In the genomic region with DNA sequence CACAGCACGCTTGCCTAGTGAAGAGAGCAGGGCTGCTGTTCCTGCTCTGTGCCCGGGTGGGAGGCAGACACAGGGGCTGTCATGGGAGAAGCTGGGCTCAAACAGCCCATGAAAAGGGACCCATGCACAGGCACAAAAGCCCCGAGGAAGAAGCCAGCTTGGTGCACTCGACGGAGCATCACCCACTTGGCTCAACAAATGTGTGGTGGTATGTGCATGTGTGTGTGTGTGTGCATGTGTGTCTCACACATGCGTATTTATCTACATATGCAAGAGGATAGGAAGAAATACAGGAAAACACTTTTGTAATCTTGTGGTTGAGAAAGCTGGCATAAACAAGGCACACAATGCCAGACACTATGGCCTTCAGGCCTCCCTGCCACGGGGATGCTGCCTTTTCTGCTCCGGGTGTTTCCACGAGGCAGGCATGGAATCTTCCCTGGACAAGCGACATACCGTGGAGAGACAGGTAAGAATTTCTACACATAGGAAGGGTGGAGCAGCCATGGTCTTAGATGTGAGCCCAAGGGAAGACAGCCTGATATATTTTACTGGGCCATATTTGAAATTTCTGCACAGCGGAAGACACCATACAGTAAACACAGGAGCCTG, we compare ENCODE assay signal across 23 cellular contexts. TPM values are rescaled to one million over a fixed set of nuclear protein-coding genes. Genes with fewer than 3 reads are reported as not detected.
DNase-seq lines count a peak whose midpoint lies in the region; ATAC-seq lines count a peak whose summit lies in the region.
"Had no signal": no experiment of that assay in that cellular context is flagged by ENCODE, and none has a peak within 500 bp of the region (broad histone marks: within the 10 kb centered on the region; RNA-seq: fewer than 3 reads in every experiment).

No MANE protein-coding gene starts in this region.

- H3K4me1 Mint-ChIP-seq in activated naive CD8-positive, alpha-beta T cell treated with anti-CD3 and anti-CD28 coated beads, Interleukin-2, amount 10 ng/mL, durations not matched to agents 7 days and 5 days, result peaks cover 31% of the 10 kb centered on the region
- H3K4me1 Mint-ChIP-seq: endodermal cell had no signal

- no peak overlapping the region for H3K4me3 Mint-ChIP-seq in activated naive CD8-positive, alpha-beta T cell treated with anti-CD3 and anti-CD28 coated beads, Interleukin-2, amount 10 ng/mL, durations not matched to agents 7 days and 5 days
- H3K4me3 Mint-ChIP-seq: endodermal cell had no signal

- no CpG with 5 or more reads among the region's 12 CpGs for WGBS in neuronal stem cell (ENCODE audit: extremely low coverage in 2 of 2, insufficient read length in 2 of 2, insufficient replicate concordance in 1 of 2), 2 donors

- peak; percentile 20 for DNase-seq in NOMO-1 treated with DMSO at 0.1 percent for 48 hours (lab: John Stamatoyannopoulos, UW; ENCODE audit: unreplicated experiment)
- no peak for DNase-seq in NOMO-1 (lab: John Stamatoyannopoulos, UW; ENCODE audit: unreplicated experiment in 2 of 2)
- DNase-seq in GF-D8 (lab: John Stamatoyannopoulos, UW), result peak; percentile 45
- DNase-seq in activated naive CD8-positive, alpha-beta T cell treated with anti-CD3 and anti-CD28 coated beads, Interleukin-2, amount 10 ng/mL, durations not matched to agents 7 days and 5 days, result no peak
- DNase-seq in neuronal stem cell (ENCODE audit: low spot score), result no peak
- no peak for DNase-seq in germinal center (ENCODE audit: low spot score)
- no peak for DNase-seq in hippocampal formation (lab: John Stamatoyannopoulos, UW)
- DNase-seq: 8988T; activated CD4-positive, alpha-beta T cell treated with anti-CD3 and anti-CD28 coated beads for 48 hours; endodermal cell; Karpas-422; naive thymus-derived CD8-positive, alpha-beta T cell; NCI-H1105 treated with DMSO at 0.1 percent for 48 hours; NCI-H2107; NCI-H69; PC-3; stimulated activated CD4-positive, alpha-beta T cell treated with anti-CD3 and anti-CD28 coated beads, Interleukin-2, amount 100 ng/mL, for 48 hours had no signal

- H3K23ac ChIP-seq in neuronal stem cell (ENCODE audit: low read depth, low read length, poor library complexity), result no peak overlapping the region

- no peak for ATAC-seq in activated naive CD8-positive, alpha-beta T cell treated with anti-CD3 and anti-CD28 coated beads, Interleukin-2, amount 10 ng/mL, durations not matched to agents 7 days and 5 days (ENCODE audit: low read depth)
- no peak for ATAC-seq in GM21367 (IDR thresholded peaks at IDR 0.05; ENCODE audit: unreplicated experiment)
- ATAC-seq: naive thymus-derived CD8-positive, alpha-beta T cell; PC-3 had no signal

- H2AK5ac ChIP-seq in neuronal stem cell (ENCODE audit: low read depth, low read length), result no peak overlapping the region

- H3K27me3 ChIP-seq in neuronal stem cell (ENCODE audit: control insufficient read depth in 3 of 3, insufficient read depth in 3 of 3, low read depth in 1 of 3, low read length in 3 of 3), result peaks cover 0 to 67% (median 0%) of the 10 kb centered on the region in 3 experiments
- H3K27me3 ChIP-seq: ascending aorta had no signal

- no peak overlapping the region for H3K4me3 ChIP-seq in neuronal stem cell (ENCODE audit: low read length in 2 of 2)
- H3K4me3 ChIP-seq: ascending aorta, SJSA1, suprapubic skin had no signal

- no peak overlapping the region for H3K4ac ChIP-seq in neuronal stem cell (ENCODE audit: low read length)

- no peaks in the 10 kb centered on the region for H3K9me3 Mint-ChIP-seq in activated naive CD8-positive, alpha-beta T cell treated with anti-CD3 and anti-CD28 coated beads, Interleukin-2, amount 10 ng/mL, durations not matched to agents 7 days and 5 days
- H3K9me3 Mint-ChIP-seq: endodermal cell; naive thymus-derived CD8-positive, alpha-beta T cell had no signal

- H3K36me3 ChIP-seq in neuronal stem cell (replicated peaks in 1 of 2; ENCODE audit: control insufficient read depth in 2 of 2, insufficient read depth in 2 of 2, low read length in 2 of 2), result no peaks in the 10 kb centered on the region
- H3K36me3 ChIP-seq: ascending aorta, SJSA1, suprapubic skin had no signal

- no peak overlapping the region for H2AFZ ChIP-seq in neuronal stem cell (ENCODE audit: low read length)

- POLR2A ChIA-PET in activated naive CD8-positive, alpha-beta T cell treated with anti-CD3 and anti-CD28 coated beads, Interleukin-2, amount 10 ng/mL, durations not matched to agents 7 days and 5 days (lab: Charles Lee), result interaction anchor here (2.1 kb wide), 1 partner anchor 81 kb away, joined by 8 read pairs; a partner anchor contains a TSS

- no peaks in the 10 kb centered on the region for H3K36me3 Mint-ChIP-seq in activated naive CD8-positive, alpha-beta T cell treated with anti-CD3 and anti-CD28 coated beads, Interleukin-2, amount 10 ng/mL, durations not matched to agents 7 days and 5 days
- H3K36me3 Mint-ChIP-seq: naive thymus-derived CD8-positive, alpha-beta T cell had no signal

- H3K9me3 ChIP-seq in neuronal stem cell (replicated peaks in 1 of 2; ENCODE audit: control insufficient read depth in 2 of 2, insufficient read depth in 1 of 2, low read depth in 1 of 2, low read length in 2 of 2), result peaks cover 0 to 2% of the 10 kb centered on the region in 2 donors
- H3K9me3 ChIP-seq: ascending aorta, SJSA1, suprapubic skin had no signal

- H2BK12ac ChIP-seq in neuronal stem cell (ENCODE audit: low read length), result no peak overlapping the region

- peak overlapping the region; percentile 20 for H2BK15ac ChIP-seq in neuronal stem cell (ENCODE audit: low read length)

- H3K14ac ChIP-seq in neuronal stem cell (ENCODE audit: low read length), result no peak overlapping the region

- H3K4me1 ChIP-seq in neuronal stem cell (ENCODE audit: control insufficient read depth in 2 of 2, insufficient read depth in 1 of 2, low read depth in 1 of 2, low read length in 2 of 2), result peaks cover 0 to 3% of the 10 kb centered on the region in 2 donors
- H3K4me1 ChIP-seq: ascending aorta, SJSA1 had no signal

- H4K91ac ChIP-seq in neuronal stem cell (ENCODE audit: low read depth, low read length, poor library complexity), result no peak overlapping the region

- no peak overlapping the region for H3K27ac ChIP-seq in neuronal stem cell (replicated peaks; ENCODE audit: low read length)
- H3K27ac ChIP-seq: ascending aorta, SJSA1, suprapubic skin had no signal

- H4K8ac ChIP-seq in neuronal stem cell (ENCODE audit: low read depth, low read length), result no peak overlapping the region

- H3K79me1 ChIP-seq in neuronal stem cell (ENCODE audit: low read depth, low read length), result no peaks in the 10 kb centered on the region

- no peak overlapping the region for H2BK120ac ChIP-seq in neuronal stem cell (ENCODE audit: low read depth, low read length)

- H3K9ac ChIP-seq in neuronal stem cell (ENCODE audit: low read depth, low read length, poor library complexity), result no peak overlapping the region

- no peak overlapping the region for H3K4me2 ChIP-seq in neuronal stem cell (ENCODE audit: insufficient read depth, low read length, poor library complexity, severe bottlenecking)

- H2BK5ac ChIP-seq in neuronal stem cell (ENCODE audit: low read length), result peak overlapping the region; percentile 83

- H3K27me3 Mint-ChIP-seq in activated naive CD8-positive, alpha-beta T cell treated with anti-CD3 and anti-CD28 coated beads, Interleukin-2, amount 10 ng/mL, durations not matched to agents 7 days and 5 days, result peaks cover 3% of the 10 kb centered on the region

- no peak overlapping the region for H3K18ac ChIP-seq in neuronal stem cell (ENCODE audit: low read length)

- H3K27ac Mint-ChIP-seq in activated naive CD8-positive, alpha-beta T cell treated with anti-CD3 and anti-CD28 coated beads, Interleukin-2, amount 10 ng/mL, durations not matched to agents 7 days and 5 days, result peak overlapping the region; percentile 81
- H3K27ac Mint-ChIP-seq: endodermal cell had no signal

RNA-seq across cellular contexts. Expression of a gene that starts 4.9 kb away (rescaled TPM):
- total RNA-seq in activated naive CD8-positive, alpha-beta T cell treated with anti-CD3 and anti-CD28 coated beads, Interleukin-2, amount 10 ng/mL, durations not matched to agents 7 days and 5 days, result not detected
- polyA plus RNA-seq in neuronal stem cell (2013, experiment 1 of 2), result not detected
- polyA plus RNA-seq in neuronal stem cell (2013, experiment 2 of 2), result not detected
- total RNA-seq: ascending aorta; chondrocyte; endodermal cell; naive thymus-derived CD8-positive, alpha-beta T cell; PC-3; SJSA1 had no signal
- polyA plus RNA-seq: BJ; naive thymus-derived CD8-positive, alpha-beta T cell had no signal

RNA-seq across cellular contexts. Expression of a gene that starts 29.7 kb away (rescaled TPM):
- 1 to 10 TPM; 7.1 to 7.2 TPM for total RNA-seq in activated naive CD8-positive, alpha-beta T cell treated with anti-CD3 and anti-CD28 coated beads, Interleukin-2, amount 10 ng/mL, durations not matched to agents 7 days and 5 days
- 2.9 TPM for polyA plus RNA-seq in neuronal stem cell (2013, experiment 1 of 2)
- 2.8 TPM for polyA plus RNA-seq in neuronal stem cell (2013, experiment 2 of 2)

Comparison
In these comparisons a context has a peak if more than half of its experiments do, and no peak if none do; other contexts are left out.
1. DNase-seq: peak in NOMO-1 treated with DMSO at 0.1 percent for 48 hours (single experiment) and GF-D8 (single experiment); none in NOMO-1 (0 of 2), activated naive CD8-positive, alpha-beta T cell treated with anti-CD3 and anti-CD28 coated beads, Interleukin-2, amount 10 ng/mL, durations not matched to agents 7 days and 5 days (single experiment), neuronal stem cell (single experiment), germinal center (single experiment) and hippocampal formation (0 of 2).